ENCODE assay signal across 9 cellular contexts in the genomic region with DNA sequence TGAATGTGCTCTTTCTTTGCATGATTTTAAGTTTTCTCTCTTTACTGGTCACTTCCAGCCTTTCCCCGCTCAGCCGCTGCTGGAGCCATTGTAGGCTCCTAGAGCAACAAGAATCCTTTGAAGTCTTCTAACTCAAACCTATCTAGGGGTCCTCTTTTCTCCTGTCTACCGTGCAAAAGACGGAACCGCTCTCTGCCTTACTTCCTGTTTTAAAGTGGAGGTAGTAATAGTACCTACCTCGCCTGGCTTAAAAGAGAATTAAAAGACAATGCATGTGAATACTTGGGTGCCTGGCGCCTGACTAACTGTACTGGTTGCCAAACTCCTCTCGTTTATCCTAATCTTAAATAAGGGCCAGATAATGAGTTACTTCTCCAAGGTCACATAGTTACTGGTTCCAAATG. TPM values are rescaled to one million over a fixed set of nuclear protein-coding genes. Genes with fewer than 3 reads are reported as not detected.
DNase-seq lines count a peak whose midpoint lies in the region; ATAC-seq, FAIRE-seq and TF ChIP-seq lines count a peak whose summit lies in the region.
"Had no signal": no experiment of that assay in that cellular context is flagged by ENCODE, and none has a peak within 500 bp of the region (broad histone marks: within the 10 kb centered on the region; RNA-seq: fewer than 3 reads in every experiment).

No MANE protein-coding gene starts in this region.

- no TSS peak for BruUV-seq in OCI-LY7 (replicated peaks; lab: Mats Ljungman, UMichigan)

- no peaks in the 10 kb centered on the region for H3K9me2 ChIP-seq in OCI-LY7 (ENCODE audit: insufficient read depth, low read length)

- POLR2A ChIA-PET in OCI-LY7 (lab: Charles Lee), result no interaction called here

- H3K27ac Mint-ChIP-seq in nephron progenitor cell, result peak overlapping the region; percentile 92

- ATAC-seq in GM19452 (IDR thresholded peaks at IDR 0.05; ENCODE audit: unreplicated experiment) (no peak), omental fat pad (ENCODE audit: low FRiP score) (no peak), GM18870 (IDR thresholded peaks at IDR 0.05; ENCODE audit: unreplicated experiment) (no peak)

- H3K4me3 Mint-ChIP-seq in nephron progenitor cell, result peak overlapping the region; percentile 94

- no peaks in the 10 kb centered on the region for H3K9me3 Mint-ChIP-seq in nephron progenitor cell

- H3K27ac ChIP-seq in 22Rv1 (peak overlapping the region; percentile 91), OCI-LY7 (ENCODE audit: low read depth, low read length, poor library complexity, severe bottlenecking) (peak overlapping the region; percentile 49), ectodermal cell (ENCODE audit: insufficient read depth, low read depth, low read length, poor library complexity, severe bottlenecking) (peak overlapping the region; percentile 55)

- peaks cover 9% of the 10 kb centered on the region for H3K36me3 Mint-ChIP-seq in nephron progenitor cell (ENCODE audit: low read depth)

- H3K4me1 Mint-ChIP-seq in nephron progenitor cell, result peaks cover 34% of the 10 kb centered on the region

- CTCF ChIA-PET in OCI-LY7 (lab: Charles Lee; ENCODE audit: unreplicated experiment), result no interaction called here

- peaks cover 5% of the 10 kb centered on the region; the same call in 1 of the 2 replicates for H4K20me1 ChIP-seq in OCI-LY7 (ENCODE audit: insufficient read depth, low read length)

- H2AFZ ChIP-seq in OCI-LY7 (ENCODE audit: low read length), result peak overlapping the region; percentile 76; the same call in 1 of the 2 replicates

- FAIRE-seq in GM19239 (lab: Jason Lieb, UNC), result peak; percentile 49
- FAIRE-seq: islet of Langerhans had no signal

- intact Hi-C loops in OCI-LY7 (cut with micrococcal nuclease; ENCODE audit: unreplicated experiment), result no loop called here

- no peak for TF ChIP-seq CTCF in 22Rv1 (IDR thresholded peaks at IDR 0.05)
- no peak for TF ChIP-seq CTCF in OCI-LY7 (conservative IDR thresholded peaks at IDR 0.05; ENCODE audit: low read length)
- TF ChIP-seq CTCF in nephron progenitor cell (IDR thresholded peaks at IDR 0.05), result no peak
- TF ChIP-seq CTCF in omental fat pad (IDR thresholded peaks at IDR 0.05), result no peak

- H3K9me3 ChIP-seq in OCI-LY7 (ENCODE audit: low read length) (no peaks in the 10 kb centered on the region), ectodermal cell (ENCODE audit: control insufficient read depth, low read length) (no peaks in the 10 kb centered on the region)

- H3K27me3 ChIP-seq in ectodermal cell (ENCODE audit: control insufficient read depth, insufficient read depth, low read length, poor library complexity, severe bottlenecking), result no peaks in the 10 kb centered on the region

- peak overlapping the region; percentile 98 for H3K4me2 ChIP-seq in OCI-LY7 (ENCODE audit: low read length)

- 8% methylated on average over 8 of the region's 8 CpGs for WGBS in ectodermal cell, 2 experiments

- H3K27me3 Mint-ChIP-seq in nephron progenitor cell (ENCODE audit: low read depth, poor library complexity), result peaks cover 4% of the 10 kb centered on the region

- H3K4me3 ChIP-seq in OCI-LY7 (ENCODE audit: low read depth, low read length, poor library complexity, severe bottlenecking) (peak overlapping the region; percentile 86), ectodermal cell (ENCODE audit: insufficient read depth, low read depth, low read length) (peak overlapping the region; percentile 88)

- peaks cover 69% of the 10 kb centered on the region for H3K79me2 ChIP-seq in OCI-LY7 (ENCODE audit: insufficient read depth, low read depth, low read length)

- H3K4me1 ChIP-seq in OCI-LY7 (ENCODE audit: insufficient read depth, low read length, poor library complexity, severe bottlenecking) (peaks cover 18% of the 10 kb centered on the region), ectodermal cell (ENCODE audit: control insufficient read depth, insufficient read depth, low read length) (peaks cover 6% of the 10 kb centered on the region)

- H3K36me3 ChIP-seq in OCI-LY7 (ENCODE audit: insufficient read depth, low read length), result peaks cover 4% of the 10 kb centered on the region; the same call in 1 of the 2 replicates
- H3K36me3 ChIP-seq in ectodermal cell (ENCODE audit: control insufficient read depth, insufficient read depth, low read length), result no peaks in the 10 kb centered on the region

- DNase-seq in GM19239 (ENCODE audit: insufficient read length, low spot score), result no peak
- DNase-seq in OCI-LY7 (ENCODE audit: low spot score), result peak; percentile 63
- no peak for DNase-seq in nephron progenitor cell
- no peak for DNase-seq in omental fat pad (ENCODE audit: low spot score)

RNA-seq across cellular contexts. Expression of a gene that starts 0.6 kb away (rescaled TPM):
- total RNA-seq in OCI-LY7 (2014; rRNA removed; shearing (Covaris generic)), result 34.6 and 39.0 TPM in 2 replicates
- total RNA-seq in OCI-LY7 (2022) (64.2 and 72.9 TPM in 2 replicates), omental fat pad (10 to 100 TPM; 27.6 to 45.4 (median 32.3) TPM)
- 68.6 TPM for polyA plus RNA-seq in ectodermal cell (2013, experiment 1 of 4)
- polyA plus RNA-seq in ectodermal cell (2013, experiment 2 of 4), result 70.1 TPM
- polyA plus RNA-seq in ectodermal cell (2013, experiment 3 of 4), result 47.1 TPM
- 50.4 TPM for polyA plus RNA-seq in ectodermal cell (2013, experiment 4 of 4)

RNA-seq across cellular contexts. Expression of a gene that starts 32.3 kb away (rescaled TPM):
- not detected in 2 replicates for total RNA-seq in OCI-LY7 (2014; rRNA removed; shearing (Covaris generic))
- total RNA-seq in OCI-LY7 (2022), result not detected in 2 replicates
- 8.6 TPM for polyA plus RNA-seq in ectodermal cell (2013, experiment 1 of 4)
- polyA plus RNA-seq in ectodermal cell (2013, experiment 2 of 4), result 7.0 TPM
- 6.1 TPM for polyA plus RNA-seq in ectodermal cell (2013, experiment 3 of 4)
- polyA plus RNA-seq in ectodermal cell (2013, experiment 4 of 4), result 4.9 TPM
- 1 to 10 TPM; 1.0 to 4.3 (median 1.3) TPM for total RNA-seq in omental fat pad
